ENCODE assay signal across 19 cellular contexts in genomic region chr7:67522504-67522903, GRCh38.
"Had no signal": no experiment of that assay in that cellular context is flagged by ENCODE, and none has a peak within 500 bp of the region (broad histone marks: within the 10 kb centered on the region; RNA-seq: fewer than 3 reads in every experiment).

No MANE protein-coding gene starts in this region.

- H3K4me3 ChIP-seq: colonic mucosa, esophagus muscularis mucosa, gastroesophageal sphincter, heart left ventricle, hepatocyte, left lung, lower lobe of right lung had no signal

- H3K4me3 Mint-ChIP-seq: dendritic cell treated with granulocyte-macrophage colony-stimulating factor and Interleukin-4, amounts not matched to agents 40 ng/mL and 50 ng/mL, for 4 days; effector memory CD8-positive, alpha-beta T cell; naive thymus-derived CD4-positive, alpha-beta T cell; natural killer cell had no signal

- H3K27me3 Mint-ChIP-seq: dendritic cell treated with granulocyte-macrophage colony-stimulating factor and Interleukin-4, amounts not matched to agents 40 ng/mL and 50 ng/mL, for 4 days had no signal

- H3K27ac Mint-ChIP-seq: dendritic cell treated with granulocyte-macrophage colony-stimulating factor and Interleukin-4, amounts not matched to agents 40 ng/mL and 50 ng/mL, for 4 days; effector memory CD8-positive, alpha-beta T cell; naive thymus-derived CD4-positive, alpha-beta T cell; natural killer cell had no signal

- H3K36me3 ChIP-seq: colonic mucosa, esophagus muscularis mucosa, gastroesophageal sphincter, heart left ventricle, left lung, lower lobe of right lung had no signal

- DNase-seq: colonic mucosa; cortex of kidney; effector CD8-positive, alpha-beta T cell; effector memory CD8-positive, alpha-beta T cell; foreskin keratinocyte; heart left ventricle; hypothalamus; left cardiac atrium; left lung; left ventricle myocardium superior; lower lobe of right lung; mesenchymal stem cell; midbrain; naive thymus-derived CD4-positive, alpha-beta T cell; natural killer cell had no signal

- H3K9me3 ChIP-seq: colonic mucosa, esophagus muscularis mucosa, gastroesophageal sphincter, heart left ventricle, left lung, lower lobe of right lung had no signal

- H3K36me3 Mint-ChIP-seq: naive thymus-derived CD4-positive, alpha-beta T cell; natural killer cell had no signal

- H3K4me1 ChIP-seq: colonic mucosa, foreskin keratinocyte, left lung, lower lobe of right lung had no signal

- H3K4me1 Mint-ChIP-seq: natural killer cell had no signal

- H3K27ac ChIP-seq: colonic mucosa, esophagus muscularis mucosa, foreskin keratinocyte, gastroesophageal sphincter, heart left ventricle, hepatocyte, left lung, lower lobe of right lung had no signal

- H3K27me3 ChIP-seq: colonic mucosa, esophagus muscularis mucosa, foreskin keratinocyte, gastroesophageal sphincter, hepatocyte, left lung had no signal
